24 cellular contexts compared by ENCODE assay signal in the genomic region with DNA sequence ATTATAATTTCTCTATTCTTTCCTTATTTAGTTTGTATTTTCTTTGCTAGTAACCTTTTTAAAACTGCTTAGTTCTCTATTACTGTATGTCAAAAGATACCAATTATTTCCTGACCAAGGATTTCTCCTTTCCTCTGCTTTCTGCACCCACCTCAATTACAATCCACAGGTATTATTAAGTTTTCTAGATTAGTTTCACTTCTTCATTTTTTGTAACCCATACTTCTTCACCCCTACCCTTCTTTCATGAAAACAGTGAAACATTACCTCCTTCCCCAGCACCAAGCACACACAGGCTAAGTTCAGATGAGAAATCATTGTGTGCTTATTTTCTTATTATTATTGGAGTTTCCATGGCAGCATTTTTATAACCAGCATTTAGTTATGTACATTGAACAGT.
"Had no signal": no experiment of that assay in that cellular context is flagged by ENCODE, and none has a peak within 500 bp of the region (broad histone marks: within the 10 kb centered on the region; RNA-seq: fewer than 3 reads in every experiment).

No MANE protein-coding gene starts in this region.

- H3K4me3 ChIP-seq: PC-9, Peyer's patch, SJSA1, SK-N-MC had no signal

- H3K4me1 Mint-ChIP-seq: T-helper 17 cell had no signal

- H3K36me3 ChIP-seq: Peyer's patch, SJSA1 had no signal

- H3K4me1 ChIP-seq: Peyer's patch, SJSA1 had no signal

- H3K4me3 Mint-ChIP-seq: T-helper 17 cell had no signal

- H3K27ac ChIP-seq: PC-9, Peyer's patch, SJSA1, SK-N-MC had no signal

- H3K27me3 Mint-ChIP-seq: T-helper 17 cell had no signal

- H3K4me2 ChIP-seq: PC-9 had no signal

- DNase-seq: KBM-7; NCI-H1092; NCI-H1105 treated with DMSO at 0.1 percent for 48 hours; NCI-H1436; NCI-H187; NCI-H2029; NCI-H2081 treated with DMSO at 0.1 percent for 48 hours; NCI-H2171; NCI-H226; NCI-H446; NCI-H510A; NCI-H524 treated with DMSO at 0.1 percent for 48 hours; NCI-H69; NCI-H774; NK-92 treated with Interleukin-12 subunit alpha and Interleukin-12 subunit beta, amount 100 ng/mL, for 24 hours; OCI-M1; PC-9; Peyer's patch; Right ventricle myocardium superior; SIG-M5; T-helper 1 cell; T-helper 17 cell had no signal

- ATAC-seq: T-helper 17 cell had no signal

- H2AFZ ChIP-seq: PC-9 had no signal

- H3K27ac Mint-ChIP-seq: T-helper 17 cell had no signal

- H3K9me3 ChIP-seq: Peyer's patch, SJSA1 had no signal

- H3K27me3 ChIP-seq: Peyer's patch, SJSA1 had no signal
